Comparison of ENCODE assay signal across 12 cellular contexts in genomic region chr1:157193219-157193618, GRCh38.
"Had no signal": no experiment of that assay in that cellular context is flagged by ENCODE, and none has a peak within 500 bp of the region (broad histone marks: within the 10 kb centered on the region; RNA-seq: fewer than 3 reads in every experiment).

No MANE protein-coding gene starts in this region.

- H3K4me1 ChIP-seq: esophagus squamous epithelium, gastroesophageal sphincter, lower lobe of right lung, neural progenitor cell had no signal

- H3K4me2 ChIP-seq: neural progenitor cell had no signal

- H3K9ac ChIP-seq: neural progenitor cell had no signal

- H3K9me3 ChIP-seq: esophagus squamous epithelium, gastroesophageal sphincter, left ventricle myocardium inferior, lower lobe of right lung, pancreas had no signal

- H3K27ac ChIP-seq: dorsolateral prefrontal cortex, epithelial cell of prostate, esophagus squamous epithelium, gastroesophageal sphincter, left ventricle myocardium inferior, lower lobe of right lung, neural progenitor cell, pancreas had no signal

- H3K27me3 ChIP-seq: neural progenitor cell had no signal

- DNase-seq: cortex of kidney, esophagus squamous epithelium had no signal

- H3K36me3 ChIP-seq: esophagus squamous epithelium, gastroesophageal sphincter, left ventricle myocardium inferior, lower lobe of right lung, neural progenitor cell, pancreas had no signal

- ATAC-seq: gastroesophageal sphincter; left cardiac atrium; lower lobe of right lung; natural killer cell treated with Interleukin-12 subunit alpha and Interleukin-12 subunit beta and Interleukin-15 and Interleukin-18, amount 100 ng/mL, for 72 hours; right cardiac atrium had no signal

- H3K4me3 ChIP-seq: dorsolateral prefrontal cortex, esophagus squamous epithelium, gastroesophageal sphincter, left ventricle myocardium inferior, lower lobe of right lung, neural progenitor cell, pancreas had no signal
